ENCODE assay signal across 15 cellular contexts in the genomic region with DNA sequence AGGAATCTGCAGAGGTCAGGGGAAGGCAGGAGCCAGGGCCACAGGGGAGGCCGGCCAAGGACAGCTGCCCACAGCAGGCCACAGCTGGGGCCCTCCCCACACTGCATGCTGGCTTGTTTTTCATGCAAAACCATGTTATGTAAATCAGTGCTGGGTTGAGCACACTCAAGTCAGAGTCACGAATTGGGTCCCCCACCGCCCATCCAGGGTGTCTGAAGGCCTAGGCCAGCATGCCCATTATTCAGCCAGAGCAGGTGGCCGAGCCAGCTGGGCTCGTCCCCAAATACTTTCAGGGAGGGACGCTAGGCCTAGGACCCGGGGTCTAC. TPM values are rescaled to one million over a fixed set of nuclear protein-coding genes. Genes with fewer than 3 reads are reported as not detected.
DNase-seq lines count a peak whose midpoint lies in the region; ATAC-seq and TF ChIP-seq lines count a peak whose summit lies in the region.
"Had no signal": no experiment of that assay in that cellular context is flagged by ENCODE, and none has a peak within 500 bp of the region (broad histone marks: within the 10 kb centered on the region; RNA-seq: fewer than 3 reads in every experiment).

No MANE protein-coding gene starts in this region.

- TF ChIP-seq CTCF in suprapubic skin (IDR thresholded peaks at IDR 0.05): no peak

- no peaks in the 10 kb centered on the region for H3K27me3 Mint-ChIP-seq in activated CD4-positive, alpha-beta T cell treated with anti-CD3 and anti-CD28 coated beads, Interleukin-2, amount 10 ng/mL, durations not matched to agents 7 days and 5 days

- no peaks in the 10 kb centered on the region for H3K36me3 Mint-ChIP-seq in activated CD4-positive, alpha-beta T cell treated with anti-CD3 and anti-CD28 coated beads, Interleukin-2, amount 10 ng/mL, durations not matched to agents 7 days and 5 days (ENCODE audit: low read depth)
- H3K36me3 Mint-ChIP-seq: IgD-negative memory B cell had no signal

- H3K4me3 ChIP-seq in suprapubic skin: no peak overlapping the region
- H3K4me3 ChIP-seq: ovary had no signal

- DNase-seq in activated CD4-positive, alpha-beta T cell treated with anti-CD3 and anti-CD28 coated beads, Interleukin-2, amount 10 ng/mL, durations not matched to agents 7 days and 5 days: no peak
- DNase-seq in activated CD4-positive, alpha-beta T cell treated with anti-CD3 and anti-CD28 coated beads for 48 hours: no peak
- DNase-seq in head of caudate nucleus: peak in 37 of 42 donors; percentile 26 to 81 (median 55)
- no peak for DNase-seq in suprapubic skin (ENCODE audit: low spot score in 2 of 2)
- DNase-seq in H4 (ENCODE audit: low spot score): no peak
- DNase-seq in foreskin melanocyte: no peak
- no peak for DNase-seq in activated CD8-positive, alpha-beta memory T cell treated with anti-CD3 and anti-CD28 coated beads, Interleukin-2, amount 50 U/mL, for 48 hours
- DNase-seq: 8988T; activated T-cell treated with anti-CD3 and anti-CD28 coated beads, Interleukin-2, amount 50 U/mL, for 4 hours; brain microvascular endothelial cell; erythroblast; NCI-H2081 had no signal

- no peaks in the 10 kb centered on the region for H3K36me3 ChIP-seq in suprapubic skin
- H3K36me3 ChIP-seq: brain microvascular endothelial cell, ovary had no signal

- TF ChIP-seq EP300 in suprapubic skin (IDR thresholded peaks at IDR 0.05): no peak

- 74% methylated on average over 7 of the region's 7 CpGs for WGBS in suprapubic skin

- POLR2A ChIA-PET in activated CD4-positive, alpha-beta T cell treated with anti-CD3 and anti-CD28 coated beads, Interleukin-2, amount 10 ng/mL, durations not matched to agents 7 days and 5 days (lab: Charles Lee): no interaction called here

- intact Hi-C loops in head of caudate nucleus (cut with DNase I): no loop called here

- H3K27ac Mint-ChIP-seq in activated CD4-positive, alpha-beta T cell treated with anti-CD3 and anti-CD28 coated beads, Interleukin-2, amount 10 ng/mL, durations not matched to agents 7 days and 5 days: peak overlapping the region; percentile 50

- CTCF ChIA-PET in activated CD4-positive, alpha-beta T cell treated with anti-CD3 and anti-CD28 coated beads, Interleukin-2, amount 10 ng/mL, durations not matched to agents 7 days and 5 days (lab: Charles Lee): interaction anchor here (1.4 to 2.0 kb wide), 2 partner anchors 9 to 28 kb away, joined by 4 to 5 read pairs; no protein-coding TSS in a partner anchor

- no peaks in the 10 kb centered on the region for H3K9me3 ChIP-seq in suprapubic skin
- H3K9me3 ChIP-seq: ovary had no signal

- peaks cover 54% of the 10 kb centered on the region for H3K4me1 ChIP-seq in suprapubic skin

- no peaks in the 10 kb centered on the region for H3K9me3 Mint-ChIP-seq in activated CD4-positive, alpha-beta T cell treated with anti-CD3 and anti-CD28 coated beads, Interleukin-2, amount 10 ng/mL, durations not matched to agents 7 days and 5 days
- H3K9me3 Mint-ChIP-seq: activated T-cell treated with anti-CD3 and anti-CD28 coated beads, Interleukin-2, amount 50 U/mL, for 4 hours; IgD-negative memory B cell had no signal

- TF ChIP-seq POLR2A in suprapubic skin (IDR thresholded peaks at IDR 0.05): no peak

- peak overlapping the region; percentile 74 for H3K27ac ChIP-seq in suprapubic skin
- H3K27ac ChIP-seq: brain microvascular endothelial cell, ovary had no signal

- H3K27me3 ChIP-seq in suprapubic skin: no peaks in the 10 kb centered on the region
- H3K27me3 ChIP-seq: brain microvascular endothelial cell, ovary had no signal

- ATAC-seq in HG03175 (IDR thresholded peaks at IDR 0.05; ENCODE audit: unreplicated experiment): peak; percentile 38
- ATAC-seq: activated T-cell treated with anti-CD3 and anti-CD28 coated beads, Interleukin-2, amount 50 U/mL, for 4 hours had no signal

- H3K4me1 Mint-ChIP-seq in activated CD4-positive, alpha-beta T cell treated with anti-CD3 and anti-CD28 coated beads, Interleukin-2, amount 10 ng/mL, durations not matched to agents 7 days and 5 days: peaks cover 63% of the 10 kb centered on the region

- no peak overlapping the region for H3K4me3 Mint-ChIP-seq in activated CD4-positive, alpha-beta T cell treated with anti-CD3 and anti-CD28 coated beads, Interleukin-2, amount 10 ng/mL, durations not matched to agents 7 days and 5 days
- H3K4me3 Mint-ChIP-seq: activated T-cell treated with anti-CD3 and anti-CD28 coated beads, Interleukin-2, amount 50 U/mL, for 4 hours had no signal

RNA-seq across cellular contexts. Expression of a gene that starts 51.2 kb away (rescaled TPM):
- 10 to 100 TPM; 81.8 to 99.0 TPM for total RNA-seq in activated CD4-positive, alpha-beta T cell treated with anti-CD3 and anti-CD28 coated beads, Interleukin-2, amount 10 ng/mL, durations not matched to agents 7 days and 5 days
- total RNA-seq in suprapubic skin: 100 to 1,000 TPM; 151 to 255 (median 174) TPM
- total RNA-seq in H4 (2014; rRNA removed; shearing (Covaris generic)): 3.1 and 7.0 TPM in 2 replicates

Comparison
In these comparisons a context has a peak if more than half of its experiments do, and no peak if none do; other contexts are left out.
1. DNase-seq: peak in head of caudate nucleus (37 of 42); none in activated CD4-positive, alpha-beta T cell treated with anti-CD3 and anti-CD28 coated beads, Interleukin-2, amount 10 ng/mL, durations not matched to agents 7 days and 5 days (single experiment), activated CD4-positive, alpha-beta T cell treated with anti-CD3 and anti-CD28 coated beads for 48 hours (single experiment), suprapubic skin (0 of 2), H4 (single experiment), foreskin melanocyte (single experiment) and activated CD8-positive, alpha-beta memory T cell treated with anti-CD3 and anti-CD28 coated beads, Interleukin-2, amount 50 U/mL, for 48 hours (single experiment).
2. RNA of a gene that starts 51.2 kb away (total RNA-seq): 151 to 255 TPM in suprapubic skin and 81.8 to 99.0 TPM in activated CD4-positive, alpha-beta T cell treated with anti-CD3 and anti-CD28 coated beads, Interleukin-2, amount 10 ng/mL, durations not matched to agents 7 days and 5 days; 3.1 to 7.0 TPM in H4; every median in the first group is over 10 times any median in the second.